ENCODE assay signal across 8 cellular contexts in the genomic region with DNA sequence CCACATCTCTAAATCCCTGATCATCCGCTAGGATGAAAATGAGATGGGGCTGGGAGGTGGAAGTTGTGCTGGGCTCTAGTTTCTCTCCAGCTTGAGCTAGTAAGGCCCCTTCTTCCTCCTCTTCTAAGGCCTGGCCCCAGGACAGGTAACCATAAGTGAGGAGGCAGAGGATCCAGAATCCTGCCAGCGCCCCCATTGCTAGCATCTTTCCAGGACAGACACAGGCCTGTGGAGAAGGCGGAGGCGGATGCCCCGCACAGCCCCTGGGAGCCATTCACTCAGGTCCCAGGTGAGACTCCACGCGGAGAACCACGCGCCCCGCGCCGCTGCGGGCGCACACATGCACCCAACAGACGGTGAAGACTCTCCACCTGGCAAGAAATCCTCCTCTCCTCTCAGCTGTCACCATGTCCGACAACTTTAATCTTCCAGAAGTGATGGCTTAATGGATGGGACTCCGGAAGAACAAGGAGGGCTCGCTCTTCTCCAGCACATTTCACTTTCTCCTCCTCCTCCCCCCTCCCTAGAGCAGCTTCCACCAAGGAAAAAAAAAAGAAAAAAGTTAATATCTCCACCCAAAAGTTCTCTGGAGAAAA. TPM values are rescaled to one million over a fixed set of nuclear protein-coding genes. Genes with fewer than 3 reads are reported as not detected.
DNase-seq lines count a peak whose midpoint lies in the region; ATAC-seq and TF ChIP-seq lines count a peak whose summit lies in the region.

No MANE protein-coding gene starts in this region.

- H3K9me3 ChIP-seq in GM23248 (ENCODE audit: low read depth), result no peaks in the 10 kb centered on the region
- peaks cover 14% of the 10 kb centered on the region for H3K9me3 ChIP-seq in left ventricle myocardium inferior (replicated peaks)
- no peaks in the 10 kb centered on the region for H3K9me3 ChIP-seq in sigmoid colon

- no peak overlapping the region for H3K27ac Mint-ChIP-seq in activated T-helper 1 cell treated with anti-CD3 and anti-CD28 coated beads, Interleukin-12 subunit alpha, Interleukin-12 subunit beta, Interleukin-2, Interleukin-4 antibody, amounts not matched to agents 30 ng/mL and 10 ng/mL and 1 ng/mL, durations not matched to agents 14 hours and 24 hours and 36 hours

- H3K4me1 ChIP-seq in GM23248 (ENCODE audit: insufficient read depth) (peaks cover 23% of the 10 kb centered on the region), left ventricle myocardium inferior (peaks cover 19% of the 10 kb centered on the region), sigmoid colon (peaks cover 0 to 50% (median 25%) of the 10 kb centered on the region in 4 donors)

- ATAC-seq in GM19452 (IDR thresholded peaks at IDR 0.05; ENCODE audit: unreplicated experiment) (no peak), GM21360 (IDR thresholded peaks at IDR 0.05; ENCODE audit: unreplicated experiment) (no peak)

- WGBS in GM23248 (ENCODE audit: low coverage in 1 of 2, low lambda C conversion rate in 2 of 2, missing lambda C conversion rate in 2 of 2), 2 experiments, result 80 to 82% methylated on average over 17 to 18 of the region's 18 CpGs
- 75 to 77% methylated on average over 18 of the region's 18 CpGs for WGBS in sigmoid colon, 2 donors

- peaks cover 67% of the 10 kb centered on the region for H3K27me3 Mint-ChIP-seq in activated T-helper 1 cell treated with anti-CD3 and anti-CD28 coated beads, Interleukin-12 subunit alpha, Interleukin-12 subunit beta, Interleukin-2, Interleukin-4 antibody, amounts not matched to agents 30 ng/mL and 10 ng/mL and 1 ng/mL, durations not matched to agents 14 hours and 24 hours and 36 hours (ENCODE audit: insufficient read depth)

- no peaks in the 10 kb centered on the region for H3K36me3 Mint-ChIP-seq in activated T-helper 1 cell treated with anti-CD3 and anti-CD28 coated beads, Interleukin-12 subunit alpha, Interleukin-12 subunit beta, Interleukin-2, Interleukin-4 antibody, amounts not matched to agents 30 ng/mL and 10 ng/mL and 1 ng/mL, durations not matched to agents 14 hours and 24 hours and 36 hours (ENCODE audit: low read depth)

- intact Hi-C loops in activated T-helper 1 cell treated with anti-CD3 and anti-CD28 coated beads, Interleukin-12 subunit alpha, Interleukin-12 subunit beta, Interleukin-2, Interleukin-4 antibody, amounts not matched to agents 30 ng/mL and 10 ng/mL and 1 ng/mL, durations not matched to agents 14 hours and 24 hours and 36 hours (cut with micrococcal nuclease), result no loop called here
- intact Hi-C loops in left ventricle myocardium inferior (cut with micrococcal nuclease), result no loop called here
- intact Hi-C loops in sigmoid colon (cut with DNase I), result loop anchor here (10.0 kb wide), 1 partner anchor 584 kb away; no protein-coding TSS in a partner anchor

- DNase-seq in GM23248 (peak; percentile 21), left ventricle myocardium inferior (no peak), sigmoid colon (no peak), GF-D8 (lab: John Stamatoyannopoulos, UW) (no peak), erythroblast (lab: John Stamatoyannopoulos, UW) (no peak)
- DNase-seq in activated T-helper 1 cell treated with anti-CD3 and anti-CD28 coated beads, Interleukin-12 subunit alpha, Interleukin-12 subunit beta, Interleukin-2, Interleukin-4 antibody, amounts not matched to agents 30 ng/mL and 10 ng/mL and 1 ng/mL, durations not matched to agents 14 hours and 24 hours and 36 hours (ENCODE audit: low spot score), result no peak

- peaks cover 33% of the 10 kb centered on the region for H3F3A ChIP-seq in GM23248 (ENCODE audit: insufficient read depth)

- TF ChIP-seq POLR2A in sigmoid colon (IDR thresholded peaks at IDR 0.05) (no peak), erythroblast (IDR thresholded peaks at IDR 0.05; ENCODE audit: low read length) (no peak)

- H3K27ac ChIP-seq in GM23248, result peak overlapping the region; percentile 80
- peak overlapping the region; percentile 73 for H3K27ac ChIP-seq in left ventricle myocardium inferior (replicated peaks)
- peak overlapping the region; percentile 86 to 91 (median 89) for H3K27ac ChIP-seq in sigmoid colon

- H3K79me2 ChIP-seq in GM23248 (ENCODE audit: insufficient read depth), result peaks cover 79% of the 10 kb centered on the region

- peak overlapping the region; percentile 88 for H3K9ac ChIP-seq in GM23248

- H3K4me3 ChIP-seq in GM23248, result peak overlapping the region; percentile 89
- H3K4me3 ChIP-seq in left ventricle myocardium inferior, result peak overlapping the region; percentile 70
- peak overlapping the region; percentile 56 to 81 (median 63) for H3K4me3 ChIP-seq in sigmoid colon

- peak overlapping the region; percentile 64 for H3K4me3 Mint-ChIP-seq in activated T-helper 1 cell treated with anti-CD3 and anti-CD28 coated beads, Interleukin-12 subunit alpha, Interleukin-12 subunit beta, Interleukin-2, Interleukin-4 antibody, amounts not matched to agents 30 ng/mL and 10 ng/mL and 1 ng/mL, durations not matched to agents 14 hours and 24 hours and 36 hours

- no peaks in the 10 kb centered on the region for H4K20me1 ChIP-seq in GM23248 (ENCODE audit: insufficient read depth)

- peaks cover 10% of the 10 kb centered on the region for H3K4me1 Mint-ChIP-seq in activated T-helper 1 cell treated with anti-CD3 and anti-CD28 coated beads, Interleukin-12 subunit alpha, Interleukin-12 subunit beta, Interleukin-2, Interleukin-4 antibody, amounts not matched to agents 30 ng/mL and 10 ng/mL and 1 ng/mL, durations not matched to agents 14 hours and 24 hours and 36 hours (ENCODE audit: low read depth)

- no peaks in the 10 kb centered on the region for H3K9me2 ChIP-seq in GM23248 (ENCODE audit: insufficient read depth)

- TF ChIP-seq CTCF in left ventricle myocardium inferior (IDR thresholded peaks at IDR 0.05; ENCODE audit: borderline replicate concordance) (no peak), sigmoid colon (IDR thresholded peaks at IDR 0.05) (no peak)

- no peaks in the 10 kb centered on the region for H3K27me3 ChIP-seq in GM23248 (replicated peaks; ENCODE audit: insufficient read depth)
- peaks cover 44% of the 10 kb centered on the region for H3K27me3 ChIP-seq in left ventricle myocardium inferior (ENCODE audit: low read depth)
- no peaks in the 10 kb centered on the region for H3K27me3 ChIP-seq in sigmoid colon

- H2AFZ ChIP-seq in GM23248, result peak overlapping the region; percentile 89

- TF ChIP-seq EP300 in sigmoid colon (IDR thresholded peaks at IDR 0.05), result no peak

- H3K4me2 ChIP-seq in GM23248 (ENCODE audit: unreplicated experiment), result peak overlapping the region; percentile 94

- H3K36me3 ChIP-seq in GM23248 (ENCODE audit: low read depth) (0 out of 2 replicates have a peak, but pooled peaks cover 6% of the 10 kb centered on the region), left ventricle myocardium inferior (no peaks in the 10 kb centered on the region), sigmoid colon (no peaks in the 10 kb centered on the region)

- H3K9me3 Mint-ChIP-seq in activated T-helper 1 cell treated with anti-CD3 and anti-CD28 coated beads, Interleukin-12 subunit alpha, Interleukin-12 subunit beta, Interleukin-2, Interleukin-4 antibody, amounts not matched to agents 30 ng/mL and 10 ng/mL and 1 ng/mL, durations not matched to agents 14 hours and 24 hours and 36 hours, result no peaks in the 10 kb centered on the region

- in situ Hi-C loops in GM23248 (cut with MboI), result no loop called here

RNA-seq across cellular contexts. Expression of gene ARSJ, which starts 0.8 kb away (rescaled TPM):
- total RNA-seq in GM23248 (2014; rRNA removed; shearing (Covaris generic)), result 31.7 and 32.2 TPM in 2 replicates
- 32.6 and 33.7 TPM in 2 replicates for polyA plus RNA-seq in GM23248 (2016; fragmentation: Nextera tagmentation; extraction: Ambion mirVana)
- total RNA-seq in activated T-helper 1 cell treated with anti-CD3 and anti-CD28 coated beads, Interleukin-12 subunit alpha, Interleukin-12 subunit beta, Interleukin-2, Interleukin-4 antibody, amounts not matched to agents 30 ng/mL and 10 ng/mL and 1 ng/mL, durations not matched to agents 14 hours and 24 hours and 36 hours, result not detected in 2 replicates
- 1.2 TPM for total RNA-seq in left ventricle myocardium inferior
- total RNA-seq in sigmoid colon, result 10 to 100 TPM in 2 of 4 donors, 1 to 10 TPM in 2; 7.2 to 11.9 (median 10.1) TPM
- polyA plus RNA-seq in sigmoid colon, result 1 to 10 TPM in 2 of 3 donors, under 1 TPM in 1; 0.46 to 1.8 (median 1.1) TPM
